Comparison of ENCODE assay signal across 10 cellular contexts in the genomic region with DNA sequence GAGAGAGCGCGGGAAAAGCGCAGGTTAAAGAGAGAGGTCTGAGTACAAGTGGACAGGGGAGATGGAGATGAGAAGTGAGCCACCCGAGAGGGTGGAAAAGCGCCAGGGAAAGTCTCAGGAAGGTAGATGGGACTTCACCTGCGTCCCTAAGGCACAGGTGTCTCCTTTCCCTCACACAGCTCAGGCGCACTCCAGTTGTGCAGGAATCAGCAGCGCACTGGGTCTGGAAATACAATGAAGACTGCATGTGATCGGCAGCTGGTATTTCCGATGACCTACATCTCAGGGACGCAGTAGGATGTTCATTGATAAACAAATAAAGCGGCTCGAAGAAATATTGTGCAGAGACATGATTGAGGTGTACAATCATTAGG. TPM values are rescaled to one million over a fixed set of nuclear protein-coding genes. Genes with fewer than 3 reads are reported as not detected.
A peak's percentile ranks its signal among the peaks of the same experiment; 100 is the strongest.
DNase-seq lines count a peak whose midpoint lies in the region; ATAC-seq, FAIRE-seq and TF ChIP-seq lines count a peak whose summit lies in the region.
"Had no signal": no experiment of that assay in that cellular context is flagged by ENCODE, and none has a peak within 500 bp of the region (broad histone marks: within the 10 kb centered on the region; RNA-seq: fewer than 3 reads in every experiment).

No MANE protein-coding gene starts in this region.

- no peak overlapping the region for H3K27ac ChIP-seq in pancreas

- no peaks in the 10 kb centered on the region for H3K36me3 ChIP-seq in pancreas

- WGBS in pancreas, 2 donors: 0% methylated on average over 13 of the region's 13 CpGs

- DNase-seq in pancreas: peak in 1 of 6 donors; percentile 3
- no peak for DNase-seq in iPS-NIHi11 (ENCODE audit: low spot score)
- DNase-seq in NCI-H446 (lab: John Stamatoyannopoulos, UW): no peak
- no peak for DNase-seq in kidney tubule cell (ENCODE audit: low spot score)

- H3K36me3 Mint-ChIP-seq in brain: no peaks in the 10 kb centered on the region

- no peaks in the 10 kb centered on the region for H3K4me1 ChIP-seq in pancreas

- ATAC-seq in GM18907 (IDR thresholded peaks at IDR 0.05; ENCODE audit: unreplicated experiment): peak; percentile 14
- peak; percentile 6 for ATAC-seq in HG02840 (IDR thresholded peaks at IDR 0.05; ENCODE audit: low FRiP score, unreplicated experiment)
- peak; percentile 15 to 38 (median 23) for ATAC-seq in pancreas
- ATAC-seq in HG02884 (IDR thresholded peaks at IDR 0.05; ENCODE audit: unreplicated experiment): no peak
- ATAC-seq: Panc1 had no signal

- peak overlapping the region in 4 of 5 experiments; percentile 37 to 91 (median 62) for H3K27ac Mint-ChIP-seq in brain

- intact Hi-C loops in pancreas (cut with DNase I): no loop called here

- H3K9me3 ChIP-seq in pancreas: no peaks in the 10 kb centered on the region

- peaks cover 25% of the 10 kb centered on the region for H3K27me3 Mint-ChIP-seq in brain

- H3K9me3 Mint-ChIP-seq in brain: no peaks in the 10 kb centered on the region

- H3K4me1 Mint-ChIP-seq in brain: peaks cover 29% of the 10 kb centered on the region

- FAIRE-seq in pancreas (lab: Jason Lieb, UNC): no peak
- FAIRE-seq: bronchial epithelial cell had no signal

- no peak for TF ChIP-seq CTCF in brain (conservative IDR thresholded peaks at IDR 0.05)
- no peak for TF ChIP-seq CTCF in pancreas (IDR thresholded peaks at IDR 0.05)

- H3K27me3 ChIP-seq in pancreas: peaks cover 0 to 18% (median 0%) of the 10 kb centered on the region in 4 donors

- peak overlapping the region in 3 of 4 donors; percentile 8 to 40 (median 21) for H3K4me3 ChIP-seq in pancreas

- H3K4me3 Mint-ChIP-seq in brain: peak overlapping the region; percentile 79 to 93 (median 90)

RNA-seq across cellular contexts. Expression of a gene that starts 0.4 kb away (rescaled TPM):
- polyA plus RNA-seq in brain (ENCODE audit: insufficient read depth, low read depth, low replicate concordance) (0.58 TPM), pancreas (under 1 TPM in 1 of 2 donors, not detected in 1; 0.05 TPM)
- total RNA-seq in pancreas: under 1 TPM in 4 of 6 donors, not detected in 2; 0.06 to 0.12 (median 0.09) TPM
- total RNA-seq: bronchial epithelial cell had no signal
